ENCODE assay signal across 24 cellular contexts in genomic region chr18:59613903-59614302, GRCh38.
"Had no signal": no experiment of that assay in that cellular context is flagged by ENCODE, and none has a peak within 500 bp of the region (broad histone marks: within the 10 kb centered on the region; RNA-seq: fewer than 3 reads in every experiment).

No MANE protein-coding gene starts in this region.

- H3K4me1 ChIP-seq: suprapubic skin, testis, thyroid gland, tibial nerve, transverse colon, upper lobe of left lung, upper lobe of right lung, uterus, vagina had no signal

- H3K36me3 ChIP-seq: stomach, suprapubic skin, thoracic aorta, thyroid gland, tibial artery, tibial nerve, transverse colon, upper lobe of left lung, upper lobe of right lung, uterus, vagina had no signal

- H3K4me3 ChIP-seq: stomach, suprapubic skin, testis, thoracic aorta, thyroid gland, tibial artery, tibial nerve, transverse colon, upper lobe of left lung, upper lobe of right lung, uterus, vagina had no signal

- H3K9me3 ChIP-seq: stomach, suprapubic skin, testis, thoracic aorta, thyroid gland, tibial artery, tibial nerve, transverse colon, upper lobe of left lung, upper lobe of right lung, uterus, vagina had no signal

- H3K27me3 ChIP-seq: stomach, suprapubic skin, testis, thyroid gland, tibial nerve, transverse colon, upper lobe of left lung, upper lobe of right lung, uterus, vagina had no signal

- DNase-seq: stimulated activated CD4-positive, alpha-beta T cell treated with anti-CD3 and anti-CD28 coated beads, Interleukin-2, amount 100 ng/mL, for 48 hours; stimulated activated CD4-positive, alpha-beta T cell treated with anti-CD3 and anti-CD28 coated beads, Interleukin-4, amount 100 ng/mL, for 1 hour; stimulated activated CD4-positive, alpha-beta T cell treated with anti-CD3 and anti-CD28 coated beads, Interleukin-4, amount 100 ng/mL, for 24 hours; stimulated activated CD4-positive, alpha-beta T cell treated with anti-CD3 and anti-CD28 coated beads, Interleukin-4, amount 100 ng/mL, for 4 hours; stimulated activated CD8-positive, alpha-beta memory T cell treated with anti-CD3 and anti-CD28 coated beads, Interleukin-4, amount 100 ng/mL, for 48 hours; stimulated activated naive B cell treated with anti-CD40 and anti-IgM and Interleukin-4, amounts not matched to agents 10 μg/mL and 1 μg/mL and 100 μg/mL, for 72 hours; stimulated activated naive CD4-positive, alpha-beta T cell; stimulated activated naive CD4-positive, alpha-beta T cell treated with Interleukin-2 at 50 U/mL for 16 hours; stimulated activated naive CD8-positive, alpha-beta T cell treated with anti-CD3 and anti-CD28 coated beads, Interleukin-15, amount 100 ng/mL, for 72 hours; stimulated activated naive CD8-positive, alpha-beta T cell treated with anti-CD3 and anti-CD28 coated beads, Interleukin-15, Interleukin-2, amounts not matched to agents 100 U/mL and 50 U/mL, for 24 hours; stomach; substantia nigra; testis; thyroid gland; tibial artery; transverse colon; upper lobe of left lung; upper lobe of right lung; uterus had no signal

- FAIRE-seq: urothelium cell line had no signal

- H3K27ac ChIP-seq: stomach, suprapubic skin, testis, thoracic aorta, thyroid gland, tibial artery, tibial nerve, transverse colon, upper lobe of left lung, upper lobe of right lung, uterus, vagina had no signal
